In the genomic region with DNA sequence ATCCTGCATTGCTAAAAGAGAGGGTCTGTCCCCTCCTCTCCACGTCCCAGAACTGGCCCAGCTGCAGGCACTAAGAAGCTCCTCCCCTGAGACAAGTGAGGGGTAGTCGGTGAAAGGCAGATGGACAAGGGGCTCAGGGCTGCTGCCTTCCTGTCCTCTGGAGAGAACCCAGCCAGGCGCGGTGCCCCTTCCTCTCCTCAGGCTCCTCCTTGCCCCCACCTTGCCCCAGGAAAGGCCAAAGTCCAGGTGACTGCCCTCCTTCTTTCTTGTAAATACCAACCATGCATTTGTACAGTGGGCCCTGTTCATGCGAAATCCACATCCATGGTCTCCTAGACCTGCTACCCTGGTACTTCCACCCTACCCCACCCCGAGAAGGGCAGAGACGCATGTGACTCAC, we compare ENCODE assay signal across 21 cellular contexts. TPM values are rescaled to one million over a fixed set of nuclear protein-coding genes. Genes with fewer than 3 reads are reported as not detected.
DNase-seq lines count a peak whose midpoint lies in the region; ATAC-seq lines count a peak whose summit lies in the region.
"Had no signal": no experiment of that assay in that cellular context is flagged by ENCODE, and none has a peak within 500 bp of the region (broad histone marks: within the 10 kb centered on the region; RNA-seq: fewer than 3 reads in every experiment).

No MANE protein-coding gene starts in this region.

- H3K27me3 ChIP-seq in BLaER1 treated with 17β-estradiol and CSF1 and Interleukin-3, amounts not matched to agents 10 nM and 100 nM = no peaks in the 10 kb centered on the region
- H3K27me3 ChIP-seq in trophoblast cell (ENCODE audit: insufficient read depth, low read length) = no peaks in the 10 kb centered on the region

- no peak overlapping the region for H2BK120ac ChIP-seq in trophoblast cell (ENCODE audit: insufficient read depth, low read length, poor library complexity)

- no peak overlapping the region for H2AK5ac ChIP-seq in trophoblast cell (ENCODE audit: low read length)

- no peak for ATAC-seq in GM21381 (IDR thresholded peaks at IDR 0.05; ENCODE audit: unreplicated experiment)

- H3K27ac ChIP-seq in BLaER1 treated with 17β-estradiol and CSF1 and Interleukin-3, amounts not matched to agents 10 nM and 100 nM = no peak overlapping the region
- no peak overlapping the region for H3K27ac ChIP-seq in trophoblast cell (ENCODE audit: low read depth, low read length)
- H3K27ac ChIP-seq: A549, C4-2B, GM23248 had no signal

- no peak overlapping the region for H3K14ac ChIP-seq in trophoblast cell (ENCODE audit: low read length)

- H3K9me3 ChIP-seq in BLaER1 treated with 17β-estradiol and CSF1 and Interleukin-3, amounts not matched to agents 10 nM and 100 nM (replicated peaks in 1 of 11) = no peaks in the 10 kb centered on the region
- H3K9me3 ChIP-seq in trophoblast cell (ENCODE audit: insufficient read depth, low read depth, low read length) = peaks cover 1% of the 10 kb centered on the region
- H3K9me3 ChIP-seq: A549, BE2C, Caco-2 had no signal

- no peak overlapping the region for H3K4ac ChIP-seq in trophoblast cell (ENCODE audit: low read depth, low read length)

- H3K4me2 ChIP-seq in BLaER1 treated with 17β-estradiol and CSF1 and Interleukin-3, amounts not matched to agents 10 nM and 100 nM = peak overlapping the region in 6 of 11 experiments; percentile 20 to 37 (median 22); a peak in 8 of 22 replicates
- H3K4me2 ChIP-seq in trophoblast cell (ENCODE audit: low read length) = no peak overlapping the region

- no peak overlapping the region for H4K91ac ChIP-seq in trophoblast cell (ENCODE audit: low read depth, low read length)

- intact Hi-C loops in head of caudate nucleus (cut with DNase I) = no loop called here

- H2AFZ ChIP-seq in trophoblast cell (ENCODE audit: insufficient read depth, low read length, poor library complexity) = no peak overlapping the region

- peaks cover 0 to 28% (median 0%) of the 10 kb centered on the region in 11 experiments; a peak in 4 of 22 replicates for H4K20me1 ChIP-seq in BLaER1 treated with 17β-estradiol and CSF1 and Interleukin-3, amounts not matched to agents 10 nM and 100 nM

- H3K4me1 ChIP-seq in BLaER1 treated with 17β-estradiol and CSF1 and Interleukin-3, amounts not matched to agents 10 nM and 100 nM = peaks cover 0 to 17% (median 6%) of the 10 kb centered on the region in 10 experiments; a peak in 12 of 20 replicates
- H3K4me1 ChIP-seq in trophoblast cell (ENCODE audit: control insufficient read depth in 1 of 2, insufficient read depth in 2 of 2, low read length in 2 of 2) = no peaks in the 10 kb centered on the region
- H3K4me1 ChIP-seq: A549, BE2C, Caco-2 had no signal

- H2BK12ac ChIP-seq in trophoblast cell (ENCODE audit: low read length) = no peak overlapping the region

- no peak overlapping the region for H3K18ac ChIP-seq in trophoblast cell (ENCODE audit: low read length)

- H3K23ac ChIP-seq in trophoblast cell (ENCODE audit: low read length) = no peak overlapping the region

- no peak overlapping the region for H4K8ac ChIP-seq in trophoblast cell (ENCODE audit: low read depth, low read length)

- no peak overlapping the region for H3K4me3 ChIP-seq in BLaER1 treated with 17β-estradiol and CSF1 and Interleukin-3, amounts not matched to agents 10 nM and 100 nM
- H3K4me3 ChIP-seq in trophoblast cell (ENCODE audit: low read depth, low read length) = no peak overlapping the region
- H3K4me3 ChIP-seq: A549, GM23248 had no signal

- H3K79me2 ChIP-seq in trophoblast cell (ENCODE audit: control insufficient read depth, insufficient read depth, low read length, poor library complexity) = no peaks in the 10 kb centered on the region

- DNase-seq in head of caudate nucleus (peak in 22 of 42 donors; percentile 12 to 68 (median 45)), trophoblast cell (no peak), NCI-H1930 (lab: John Stamatoyannopoulos, UW) (no peak), hypothalamus (lab: John Stamatoyannopoulos, UW) (no peak)
- DNase-seq: 8988T; ACHN; AML-193; BE2C; Caco-2; CD4-positive, CD25-positive, alpha-beta regulatory T cell; CD8-positive, alpha-beta T cell; DMS153; DND-41; GM23248; H7; HCEC 1CT had no signal

- no peak overlapping the region for H2BK5ac ChIP-seq in trophoblast cell (ENCODE audit: low read depth, low read length, poor library complexity)

- no peak overlapping the region for H4K12ac ChIP-seq in trophoblast cell (ENCODE audit: low read depth, low read length)

- H3K79me1 ChIP-seq in trophoblast cell (ENCODE audit: low read length) = no peaks in the 10 kb centered on the region

- H3K9ac ChIP-seq in BLaER1 treated with 17β-estradiol and CSF1 and Interleukin-3, amounts not matched to agents 10 nM and 100 nM = 0 out of 22 replicates have a peak overlapping the region, but pooled peaks of 3 of the 11 experiments have one; percentile 13 to 23 (median 18)
- peak overlapping the region; percentile 18 for H3K9ac ChIP-seq in trophoblast cell (ENCODE audit: low read length)
- H3K9ac ChIP-seq: GM23248 had no signal

- H3K36me3 ChIP-seq in BLaER1 treated with 17β-estradiol and CSF1 and Interleukin-3, amounts not matched to agents 10 nM and 100 nM = peaks cover 19 to 53% (median 43%) of the 10 kb centered on the region in 11 experiments; a peak in 19 of 22 replicates
- H3K36me3 ChIP-seq in trophoblast cell (ENCODE audit: control insufficient read depth in 1 of 2, insufficient read depth in 2 of 2, low read length in 2 of 2) = no peaks in the 10 kb centered on the region
- H3K36me3 ChIP-seq: BE2C had no signal

- no CpG with 5 or more reads among the region's 7 CpGs for WGBS in trophoblast cell (ENCODE audit: extremely low coverage, insufficient coverage, insufficient read length)

RNA-seq across cellular contexts. Expression of a gene that starts 9.7 kb away (rescaled TPM):
- polyA plus RNA-seq in trophoblast cell (2013) = 0.10 and 0.18 TPM in 2 replicates
- polyA plus RNA-seq: CD4-positive, CD25-positive, alpha-beta regulatory T cell; GM23248 had no signal

RNA-seq across cellular contexts. Expression of a gene that starts 29.4 kb away (rescaled TPM):
- 0.04 and 0.07 TPM in 2 replicates for polyA plus RNA-seq in trophoblast cell (2013)
- polyA plus RNA-seq: GM23248 had no signal

RNA-seq across cellular contexts. Expression of a gene that starts 55.9 kb away (rescaled TPM):
- not detected in 2 replicates for polyA plus RNA-seq in trophoblast cell (2013)
- polyA plus RNA-seq: A549; CD4-positive, CD25-positive, alpha-beta regulatory T cell; GM23248; H1 had no signal

Comparison
In these comparisons a context has a peak if more than half of its experiments do, and no peak if none do; other contexts are left out.
1. DNase-seq: peak in head of caudate nucleus (22 of 42); none in trophoblast cell (0 of 2), NCI-H1930 (0 of 2) and hypothalamus (0 of 51).